ENCODE assay signal across 21 cellular contexts in the genomic region with DNA sequence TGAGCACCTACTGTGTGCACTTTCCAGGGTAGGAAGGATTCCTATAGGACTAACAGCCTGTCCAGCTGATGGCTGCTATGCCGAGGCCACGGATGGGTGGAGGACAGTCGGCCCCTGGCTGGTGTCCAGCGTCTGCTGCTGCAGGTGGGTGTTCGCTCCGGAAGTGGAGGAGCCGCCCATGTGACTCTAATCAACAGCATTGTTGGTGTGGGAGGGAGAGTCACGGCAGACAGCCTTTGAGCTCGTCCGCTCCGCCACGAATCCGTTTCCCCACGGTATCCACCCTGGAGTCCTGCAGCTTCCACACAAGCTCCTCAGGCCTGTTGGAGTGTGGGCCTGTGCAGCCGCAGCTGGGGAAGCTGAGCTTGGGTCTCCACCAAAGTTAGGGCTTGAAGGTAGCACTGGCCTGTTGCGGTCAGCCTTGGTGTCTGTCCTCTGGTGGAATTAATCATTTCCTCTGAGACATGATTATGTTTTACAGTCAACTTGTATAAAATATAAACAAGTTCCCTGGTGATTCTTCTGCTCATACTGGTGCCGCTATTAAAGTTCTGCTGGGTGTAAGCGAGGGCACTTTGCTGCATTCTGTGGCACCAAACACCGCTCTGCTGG.
A peak's percentile ranks its signal among the peaks of the same experiment; 100 is the strongest.
DNase-seq lines count a peak whose midpoint lies in the region; ATAC-seq and TF ChIP-seq lines count a peak whose summit lies in the region.
"Had no signal": no experiment of that assay in that cellular context is flagged by ENCODE, and none has a peak within 500 bp of the region (broad histone marks: within the 10 kb centered on the region; RNA-seq: fewer than 3 reads in every experiment).

No MANE protein-coding gene starts in this region.

- DNase-seq in DMS153 (lab: John Stamatoyannopoulos, UW): peak; percentile 72
- peak; percentile 44 for DNase-seq in HT1080 (ENCODE audit: low read depth)
- peak; percentile 92 for DNase-seq in NCI-H748 (lab: John Stamatoyannopoulos, UW; ENCODE audit: unreplicated experiment)
- DNase-seq in left kidney (ENCODE audit: low read depth, low spot score): peak; percentile 80
- no peak for DNase-seq in SW 1271 (lab: John Stamatoyannopoulos, UW)
- DNase-seq in activated T-cell treated with anti-CD3 and anti-CD28 coated beads, Interleukin-2, amount 50 U/mL, for 24 hours: no peak
- DNase-seq in activated CD8-positive, alpha-beta memory T cell treated with anti-CD3 and anti-CD28 coated beads, Interleukin-2, amount 50 U/mL, for 48 hours: no peak
- DNase-seq in activated CD8-positive, alpha-beta T cell treated with anti-CD3 and anti-CD28 coated beads for 36 hours: no peak
- DNase-seq: activated CD4-positive, alpha-beta memory T cell treated with anti-CD3 and anti-CD28 coated beads for 36 hours; activated naive CD4-positive, alpha-beta T cell treated with anti-CD3 and anti-CD28 coated beads, Interleukin-2, amount 50 U/mL, for 16 hours; activated T-cell treated with anti-CD3 and anti-CD28 coated beads, Interleukin-2, amount 50 U/mL, for 4 hours; CD4-positive, alpha-beta memory T cell; effector CD8-positive, alpha-beta T cell; esophagus squamous epithelium; HCEC 1CT; left lung; NCI-H446; stimulated activated CD8-positive, alpha-beta memory T cell treated with anti-CD3 and anti-CD28 coated beads, Interleukin-4, amount 100 ng/mL, for 48 hours; T-helper 17 cell had no signal

- no peaks in the 10 kb centered on the region for H3K36me3 Mint-ChIP-seq in activated T-cell treated with anti-CD3 and anti-CD28 coated beads, Interleukin-2, amount 50 U/mL, for 24 hours (ENCODE audit: low read depth)
- no peaks in the 10 kb centered on the region for H3K36me3 Mint-ChIP-seq in activated CD8-positive, alpha-beta T cell treated with anti-CD3 and anti-CD28 coated beads for 36 hours (ENCODE audit: low read depth)
- H3K36me3 Mint-ChIP-seq: activated CD4-positive, alpha-beta memory T cell treated with anti-CD3 and anti-CD28 coated beads for 36 hours; CD4-positive, alpha-beta memory T cell; neural progenitor cell had no signal

- no peak for TF ChIP-seq CTCF in activated CD8-positive, alpha-beta T cell treated with anti-CD3 and anti-CD28 coated beads for 36 hours (IDR thresholded peaks at IDR 0.05)

- intact Hi-C loops in activated CD8-positive, alpha-beta T cell treated with anti-CD3 and anti-CD28 coated beads for 36 hours (cut with micrococcal nuclease): no loop called here

- no peak overlapping the region for H3K27ac Mint-ChIP-seq in activated T-cell treated with anti-CD3 and anti-CD28 coated beads, Interleukin-2, amount 50 U/mL, for 24 hours
- no peak overlapping the region for H3K27ac Mint-ChIP-seq in activated CD8-positive, alpha-beta T cell treated with anti-CD3 and anti-CD28 coated beads for 36 hours
- H3K27ac Mint-ChIP-seq: activated CD4-positive, alpha-beta memory T cell treated with anti-CD3 and anti-CD28 coated beads for 36 hours; CD4-positive, alpha-beta memory T cell; neural progenitor cell; T-helper 17 cell; WTC11 had no signal

- CTCF ChIA-PET in activated CD8-positive, alpha-beta T cell treated with anti-CD3 and anti-CD28 coated beads for 36 hours (lab: Charles Lee): no interaction called here

- POLR2A ChIA-PET in activated CD8-positive, alpha-beta T cell treated with anti-CD3 and anti-CD28 coated beads for 36 hours (lab: Charles Lee): no interaction called here

- no peaks in the 10 kb centered on the region for H3K27me3 Mint-ChIP-seq in activated T-cell treated with anti-CD3 and anti-CD28 coated beads, Interleukin-2, amount 50 U/mL, for 24 hours
- no peaks in the 10 kb centered on the region for H3K27me3 Mint-ChIP-seq in activated CD8-positive, alpha-beta T cell treated with anti-CD3 and anti-CD28 coated beads for 36 hours
- H3K27me3 Mint-ChIP-seq: activated CD4-positive, alpha-beta memory T cell treated with anti-CD3 and anti-CD28 coated beads for 36 hours; CD4-positive, alpha-beta memory T cell; T-helper 17 cell had no signal

- H3K4me3 Mint-ChIP-seq in activated T-cell treated with anti-CD3 and anti-CD28 coated beads, Interleukin-2, amount 50 U/mL, for 24 hours: no peak overlapping the region
- no peak overlapping the region for H3K4me3 Mint-ChIP-seq in activated CD8-positive, alpha-beta T cell treated with anti-CD3 and anti-CD28 coated beads for 36 hours
- H3K4me3 Mint-ChIP-seq: activated CD4-positive, alpha-beta memory T cell treated with anti-CD3 and anti-CD28 coated beads for 36 hours; activated T-cell treated with anti-CD3 and anti-CD28 coated beads, Interleukin-2, amount 50 U/mL, for 4 hours; CD4-positive, alpha-beta memory T cell; neural progenitor cell; T-helper 17 cell; WTC11 had no signal

- no peaks in the 10 kb centered on the region for H3K9me3 Mint-ChIP-seq in activated T-cell treated with anti-CD3 and anti-CD28 coated beads, Interleukin-2, amount 50 U/mL, for 24 hours
- no peaks in the 10 kb centered on the region for H3K9me3 Mint-ChIP-seq in activated CD8-positive, alpha-beta T cell treated with anti-CD3 and anti-CD28 coated beads for 36 hours
- H3K9me3 Mint-ChIP-seq: activated CD4-positive, alpha-beta memory T cell treated with anti-CD3 and anti-CD28 coated beads for 36 hours; activated T-cell treated with anti-CD3 and anti-CD28 coated beads, Interleukin-2, amount 50 U/mL, for 4 hours had no signal

- no peak for ATAC-seq in activated CD8-positive, alpha-beta T cell treated with anti-CD3 and anti-CD28 coated beads for 36 hours
- ATAC-seq: activated T-cell treated with anti-CD3 and anti-CD28 coated beads, Interleukin-2, amount 50 U/mL, for 4 hours; left lung; T-helper 17 cell; WTC11 had no signal

- no peaks in the 10 kb centered on the region for H3K4me1 Mint-ChIP-seq in activated T-cell treated with anti-CD3 and anti-CD28 coated beads, Interleukin-2, amount 50 U/mL, for 24 hours (ENCODE audit: low read depth)
- no peaks in the 10 kb centered on the region for H3K4me1 Mint-ChIP-seq in activated CD8-positive, alpha-beta T cell treated with anti-CD3 and anti-CD28 coated beads for 36 hours (ENCODE audit: low read depth)
- H3K4me1 Mint-ChIP-seq: CD4-positive, alpha-beta memory T cell; WTC11 had no signal

Comparison
In these comparisons a context has a peak if more than half of its experiments do, and no peak if none do; other contexts are left out.
1. DNase-seq: peak in DMS153 (single experiment), HT1080 (single experiment), NCI-H748 (single experiment) and left kidney (single experiment); none in SW 1271 (0 of 2), activated T-cell treated with anti-CD3 and anti-CD28 coated beads, Interleukin-2, amount 50 U/mL, for 24 hours (single experiment), activated CD8-positive, alpha-beta memory T cell treated with anti-CD3 and anti-CD28 coated beads, Interleukin-2, amount 50 U/mL, for 48 hours (single experiment) and activated CD8-positive, alpha-beta T cell treated with anti-CD3 and anti-CD28 coated beads for 36 hours (single experiment).